15 cellular contexts compared by ENCODE assay signal in the genomic region with DNA sequence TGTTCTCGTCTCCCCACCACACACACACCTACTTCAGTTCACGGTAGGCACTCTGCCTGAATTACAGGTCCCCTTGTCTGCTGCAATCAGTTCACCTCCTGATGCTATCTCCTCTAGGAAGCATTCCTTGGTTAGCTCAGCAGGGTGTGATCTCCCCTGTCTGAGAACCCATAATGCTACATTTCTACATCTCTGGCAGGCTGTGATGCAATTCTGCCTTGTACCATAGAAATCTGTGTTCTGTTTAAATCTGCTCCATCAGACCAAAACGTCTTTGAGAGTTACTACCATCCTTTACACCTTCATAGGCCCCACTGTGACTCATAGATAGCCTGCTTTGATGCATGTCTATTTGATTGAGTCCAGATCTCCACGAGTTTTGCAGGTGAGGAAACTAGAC.
DNase-seq lines count a peak whose midpoint lies in the region; ATAC-seq and FAIRE-seq lines count a peak whose summit lies in the region.
"Had no signal": no experiment of that assay in that cellular context is flagged by ENCODE, and none has a peak within 500 bp of the region (broad histone marks: within the 10 kb centered on the region; RNA-seq: fewer than 3 reads in every experiment).

No MANE protein-coding gene starts in this region.

- no peaks in the 10 kb centered on the region for H3K9me3 Mint-ChIP-seq in stimulated activated effector memory CD8-positive, alpha-beta T cell treated with anti-CD3 and anti-CD28 coated beads, Interleukin-12 subunit alpha, Interleukin-12 subunit beta, amount 100 ng/mL, for 72 hours
- no peaks in the 10 kb centered on the region for H3K9me3 Mint-ChIP-seq in activated naive CD8-positive, alpha-beta T cell treated with anti-CD3 and anti-CD28 coated beads for 36 hours
- H3K9me3 Mint-ChIP-seq: HFFc6 had no signal

- H3K4me1 Mint-ChIP-seq in stimulated activated effector memory CD8-positive, alpha-beta T cell treated with anti-CD3 and anti-CD28 coated beads, Interleukin-12 subunit alpha, Interleukin-12 subunit beta, amount 100 ng/mL, for 72 hours, result no peaks in the 10 kb centered on the region
- no peaks in the 10 kb centered on the region for H3K4me1 Mint-ChIP-seq in activated naive CD8-positive, alpha-beta T cell treated with anti-CD3 and anti-CD28 coated beads for 36 hours

- H3K27me3 Mint-ChIP-seq in activated naive CD8-positive, alpha-beta T cell treated with anti-CD3 and anti-CD28 coated beads for 36 hours, result no peaks in the 10 kb centered on the region

- peak; percentile 80 for FAIRE-seq in HTR-8/SVneo (lab: Jason Lieb, UNC)

- H3K27ac Mint-ChIP-seq in stimulated activated effector memory CD8-positive, alpha-beta T cell treated with anti-CD3 and anti-CD28 coated beads, Interleukin-12 subunit alpha, Interleukin-12 subunit beta, amount 100 ng/mL, for 72 hours, result no peak overlapping the region
- H3K27ac Mint-ChIP-seq in activated naive CD8-positive, alpha-beta T cell treated with anti-CD3 and anti-CD28 coated beads for 36 hours, result no peak overlapping the region
- H3K27ac Mint-ChIP-seq: HFFc6 had no signal

- ATAC-seq in stimulated activated effector memory CD8-positive, alpha-beta T cell treated with anti-CD3 and anti-CD28 coated beads, Interleukin-12 subunit alpha, Interleukin-12 subunit beta, amount 100 ng/mL, for 72 hours, result peak; percentile 12
- no peak for ATAC-seq in HG03520 (IDR thresholded peaks at IDR 0.05; ENCODE audit: unreplicated experiment)

- no peaks in the 10 kb centered on the region for H3K36me3 Mint-ChIP-seq in stimulated activated effector memory CD8-positive, alpha-beta T cell treated with anti-CD3 and anti-CD28 coated beads, Interleukin-12 subunit alpha, Interleukin-12 subunit beta, amount 100 ng/mL, for 72 hours
- H3K36me3 Mint-ChIP-seq in activated naive CD8-positive, alpha-beta T cell treated with anti-CD3 and anti-CD28 coated beads for 36 hours, result no peaks in the 10 kb centered on the region

- no peak for DNase-seq in HTR-8/SVneo (ENCODE audit: insufficient read length, low spot score)
- peak; percentile 91 for DNase-seq in amniotic epithelial cell (ENCODE audit: low read depth)
- peak; percentile 51 for DNase-seq in iris pigment epithelial cell (ENCODE audit: low read depth)
- no peak for DNase-seq in stimulated activated effector memory CD8-positive, alpha-beta T cell treated with anti-CD3 and anti-CD28 coated beads, Interleukin-12 subunit alpha, Interleukin-12 subunit beta, amount 100 ng/mL, for 72 hours (ENCODE audit: low spot score in 2 of 2)
- no peak for DNase-seq in AG08396 (ENCODE audit: low spot score)
- DNase-seq in activated naive CD8-positive, alpha-beta T cell treated with anti-CD3 and anti-CD28 coated beads for 36 hours, result no peak
- DNase-seq: GF-D8, GOT3, HFFc6, MG63, NCI-H1105, NCI-H1694 treated with DMSO at 0.1 percent for 48 hours, NCI-H446, NCI-H774 had no signal

- H3K4me3 Mint-ChIP-seq in stimulated activated effector memory CD8-positive, alpha-beta T cell treated with anti-CD3 and anti-CD28 coated beads, Interleukin-12 subunit alpha, Interleukin-12 subunit beta, amount 100 ng/mL, for 72 hours, result no peak overlapping the region
- H3K4me3 Mint-ChIP-seq in activated naive CD8-positive, alpha-beta T cell treated with anti-CD3 and anti-CD28 coated beads for 36 hours, result no peak overlapping the region
- H3K4me3 Mint-ChIP-seq: HFFc6 had no signal

Comparison
In these comparisons a context has a peak if more than half of its experiments do, and no peak if none do; other contexts are left out.
1. DNase-seq: peak in amniotic epithelial cell (single experiment) and iris pigment epithelial cell (single experiment); none in HTR-8/SVneo (single experiment), stimulated activated effector memory CD8-positive, alpha-beta T cell treated with anti-CD3 and anti-CD28 coated beads, Interleukin-12 subunit alpha, Interleukin-12 subunit beta, amount 100 ng/mL, for 72 hours (0 of 2), AG08396 (single experiment) and activated naive CD8-positive, alpha-beta T cell treated with anti-CD3 and anti-CD28 coated beads for 36 hours (single experiment).